8 cellular contexts compared by ENCODE assay signal in the genomic region with DNA sequence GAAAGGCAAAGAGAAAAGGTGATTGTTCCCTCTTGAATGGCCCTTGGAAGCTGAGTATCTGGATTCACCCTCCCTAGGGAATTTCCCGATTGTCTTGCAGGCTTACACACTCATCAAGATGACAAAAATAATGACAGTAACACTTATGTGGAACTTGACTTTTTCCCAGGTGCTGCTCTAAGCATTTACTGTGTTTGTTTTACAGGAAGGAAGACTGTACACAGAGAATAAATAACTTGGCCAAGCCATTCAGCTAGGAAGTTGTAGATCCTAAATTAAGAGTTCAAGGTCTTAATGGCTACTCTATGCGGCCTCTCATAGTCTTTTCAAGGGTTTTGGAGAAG. TPM values are rescaled to one million over a fixed set of nuclear protein-coding genes. Genes with fewer than 3 reads are reported as not detected.
DNase-seq lines count a peak whose midpoint lies in the region; ATAC-seq and TF ChIP-seq lines count a peak whose summit lies in the region.

No MANE protein-coding gene starts in this region.

- H3K36me3 ChIP-seq in DND-41 (ENCODE audit: insufficient read depth, low read length) (peaks cover 39% of the 10 kb centered on the region), osteoblast (ENCODE audit: insufficient read depth, low read length) (no peaks in the 10 kb centered on the region)

- H2AFZ ChIP-seq in DND-41 (ENCODE audit: low read depth, low read length), result peak overlapping the region; percentile 80
- H2AFZ ChIP-seq in osteoblast (ENCODE audit: low read length), result peak overlapping the region; percentile 88

- peaks cover 20% of the 10 kb centered on the region for H3K9me3 ChIP-seq in DND-41 (ENCODE audit: insufficient read depth, low read length, severe bottlenecking)
- H3K9me3 ChIP-seq in osteoblast (ENCODE audit: low read depth, low read length), result no peaks in the 10 kb centered on the region

- H3K79me2 ChIP-seq in DND-41 (ENCODE audit: insufficient read depth, low read length) (peaks cover 60% of the 10 kb centered on the region), osteoblast (ENCODE audit: insufficient read depth, low read length) (peaks cover 7% of the 10 kb centered on the region)

- no peak for DNase-seq in DND-41
- DNase-seq in NCI-H187 treated with DMSO at 0.1 percent for 48 hours (lab: John Stamatoyannopoulos, UW), result peak; percentile 60
- DNase-seq in endothelial cell (ENCODE audit: low spot score), result no peak
- DNase-seq in osteoblast (ENCODE audit: insufficient read length, low spot score, missing footprints), result peak; percentile 68
- DNase-seq in OCI-M2 (lab: John Stamatoyannopoulos, UW; ENCODE audit: unreplicated experiment), result no peak
- no peak for DNase-seq in anterior cingulate cortex (lab: John Stamatoyannopoulos, UW)
- DNase-seq in glomerular visceral epithelial cell (ENCODE audit: extremely low spot score), result no peak
- no peak for DNase-seq in NCI-H1092 treated with DMSO at 0.1 percent for 48 hours (lab: John Stamatoyannopoulos, UW)

- peak overlapping the region; percentile 89 for H3K4me3 Mint-ChIP-seq in endothelial cell (ENCODE audit: unreplicated experiment)

- H3K4me1 Mint-ChIP-seq in endothelial cell (ENCODE audit: unreplicated experiment), result peaks cover 22% of the 10 kb centered on the region

- H3K9me3 Mint-ChIP-seq in endothelial cell (ENCODE audit: unreplicated experiment), result no peaks in the 10 kb centered on the region

- H3K36me3 Mint-ChIP-seq in endothelial cell (ENCODE audit: low read depth, unreplicated experiment), result peaks cover 4% of the 10 kb centered on the region

- H3K4me1 ChIP-seq in DND-41 (ENCODE audit: insufficient read depth, low read length) (peaks cover 53% of the 10 kb centered on the region), osteoblast (ENCODE audit: insufficient read depth, low read length) (peaks cover 57% of the 10 kb centered on the region)

- TF ChIP-seq CTCF in DND-41 (IDR thresholded peaks at IDR 0.05; ENCODE audit: borderline replicate concordance, extremely low read depth, low read length, poor library complexity, severe bottlenecking) (no peak), endothelial cell (IDR thresholded peaks at IDR 0.05; ENCODE audit: unreplicated experiment) (no peak), osteoblast (IDR thresholded peaks at IDR 0.05; ENCODE audit: extremely low read depth, low read depth, low read length) (no peak)

- H3K27ac Mint-ChIP-seq in endothelial cell (ENCODE audit: unreplicated experiment), result no peak overlapping the region

- H3K4me2 ChIP-seq in DND-41 (ENCODE audit: insufficient read depth, low read length), result peak overlapping the region; percentile 70
- peak overlapping the region; percentile 91 for H3K4me2 ChIP-seq in osteoblast (ENCODE audit: insufficient read depth, low read length)

- H3K9ac ChIP-seq in DND-41 (ENCODE audit: low read depth, low read length), result peak overlapping the region; percentile 99

- no peaks in the 10 kb centered on the region for H3K27me3 ChIP-seq in DND-41 (ENCODE audit: insufficient read depth, low read length, poor library complexity)
- H3K27me3 ChIP-seq in osteoblast (ENCODE audit: insufficient read depth, low read length), result no peaks in the 10 kb centered on the region

- H4K20me1 ChIP-seq in DND-41 (ENCODE audit: insufficient read depth, low read length), result no peaks in the 10 kb centered on the region
- no peaks in the 10 kb centered on the region for H4K20me1 ChIP-seq in osteoblast (ENCODE audit: insufficient read depth, low read length)

- no peak for ATAC-seq in DND-41 (ENCODE audit: insufficient read depth, low read depth)

- peak overlapping the region; percentile 71 to 72; a peak in 3 of 4 replicates for H3K4me3 ChIP-seq in DND-41 (ENCODE audit: low read depth in 1 of 2, low read length in 2 of 2)
- peak overlapping the region; percentile 82 for H3K4me3 ChIP-seq in osteoblast (ENCODE audit: insufficient read depth, low read length)

- peak overlapping the region; percentile 94 for H3K27ac ChIP-seq in DND-41 (ENCODE audit: low read length)
- H3K27ac ChIP-seq in osteoblast (ENCODE audit: low read depth, low read length), result peak overlapping the region; percentile 80

- H3K27me3 Mint-ChIP-seq in endothelial cell (ENCODE audit: unreplicated experiment), result peaks cover 4% of the 10 kb centered on the region

RNA-seq across cellular contexts. Expression of a gene that starts 0.5 kb away (rescaled TPM):
- total RNA-seq in endothelial cell (ENCODE audit: unreplicated experiment) (0.59 TPM), osteoblast (192 and 256 TPM in 2 replicates)

Comparison
In these comparisons a context has a peak if more than half of its experiments do, and no peak if none do; other contexts are left out.
1. DNase-seq: peak in NCI-H187 treated with DMSO at 0.1 percent for 48 hours (single experiment) and osteoblast (single experiment); none in DND-41 (single experiment), endothelial cell (single experiment), OCI-M2 (single experiment), anterior cingulate cortex (0 of 58), glomerular visceral epithelial cell (single experiment) and NCI-H1092 treated with DMSO at 0.1 percent for 48 hours (single experiment).
2. RNA of a gene that starts 0.5 kb away (total RNA-seq): 192 to 256 TPM in osteoblast; 0.59 TPM in endothelial cell (single experiment); every median in the first group is over 100 times any median in the second.